In the genomic region with DNA sequence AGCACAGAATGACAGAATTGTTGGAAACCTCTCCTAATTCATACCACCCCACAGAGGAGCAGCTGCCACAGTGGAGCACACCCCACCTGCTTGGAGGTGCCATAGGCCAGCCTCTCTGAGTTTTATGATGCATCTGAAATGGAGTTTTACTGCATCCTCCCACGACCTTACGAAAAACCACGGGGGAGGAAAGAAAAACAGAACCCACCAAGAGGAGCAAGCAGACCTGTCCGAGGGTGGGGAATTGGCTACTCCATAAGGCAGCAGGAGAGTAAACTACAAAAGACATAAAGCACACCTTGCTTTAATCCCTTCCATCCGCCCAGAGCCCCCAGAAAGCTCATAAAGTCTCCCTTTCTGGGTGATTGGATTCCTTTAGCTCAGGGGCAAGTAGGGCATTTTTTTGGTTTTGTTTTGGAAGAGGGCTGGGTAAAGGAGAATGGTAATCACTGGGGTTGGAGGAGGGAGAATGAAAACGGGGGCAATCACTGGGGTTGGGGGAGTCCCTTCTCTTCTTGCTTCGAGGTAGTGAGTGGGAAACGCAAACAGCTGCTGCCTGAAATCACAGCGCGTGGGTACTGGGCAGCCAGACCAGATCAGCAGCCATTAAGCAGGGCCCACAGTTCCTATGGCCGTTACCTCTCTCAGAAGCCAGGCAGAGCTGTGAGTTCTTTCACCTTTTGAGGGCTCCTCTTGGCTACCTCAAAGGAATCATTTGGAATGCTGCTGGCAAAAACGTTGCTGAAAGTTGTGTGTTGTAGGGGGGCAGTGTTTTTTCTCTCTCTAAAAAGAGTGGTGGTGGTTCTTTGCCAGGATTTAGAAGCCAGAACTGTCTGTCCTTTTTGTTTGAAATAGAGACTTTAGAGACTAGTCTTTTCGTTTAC, we compare ENCODE assay signal across 12 cellular contexts.
DNase-seq lines count a peak whose midpoint lies in the region; ATAC-seq lines count a peak whose summit lies in the region.
"Had no signal": no experiment of that assay in that cellular context is flagged by ENCODE, and none has a peak within 500 bp of the region (broad histone marks: within the 10 kb centered on the region; RNA-seq: fewer than 3 reads in every experiment).

No MANE protein-coding gene starts in this region.

- H4K20me1 ChIP-seq in GM23248 (ENCODE audit: insufficient read depth) = no peaks in the 10 kb centered on the region

- no peak for DNase-seq in GM23248
- no peak for DNase-seq in adipocyte (ENCODE audit: low read depth)
- peak; percentile 81 for DNase-seq in midbrain (lab: John Stamatoyannopoulos, UW)
- DNase-seq in DMS 273 (lab: John Stamatoyannopoulos, UW; ENCODE audit: unreplicated experiment) = no peak
- DNase-seq in NCI-H526 treated with DMSO at 0.1 percent for 48 hours (lab: John Stamatoyannopoulos, UW) = no peak
- no peak for DNase-seq in NCI-H526 (lab: John Stamatoyannopoulos, UW)
- DNase-seq: activated CD4-positive, CD25-positive, alpha-beta regulatory T cell; brain microvascular endothelial cell; MM.1S had no signal

- H3K4me1 ChIP-seq in GM23248 (ENCODE audit: insufficient read depth) (peaks cover 17% of the 10 kb centered on the region), adipocyte (ENCODE audit: control insufficient read depth, insufficient read depth, low read length) (peaks cover 8% of the 10 kb centered on the region), stomach smooth muscle (ENCODE audit: control insufficient read depth, insufficient read depth, low read length) (peaks cover 24% of the 10 kb centered on the region)

- H3F3A ChIP-seq in GM23248 (ENCODE audit: insufficient read depth) = peaks cover 15% of the 10 kb centered on the region

- H3K9ac ChIP-seq in GM23248 (no peak overlapping the region), adipocyte (ENCODE audit: low read length) (peak overlapping the region; percentile 34), stomach smooth muscle (ENCODE audit: low read length in 2 of 2) (peak overlapping the region; percentile 51 to 54)

- H2AFZ ChIP-seq in GM23248 = 0 out of 2 replicates have a peak overlapping the region, but pooled peaks have one; percentile 47

- H3K27ac ChIP-seq in GM23248 (no peak overlapping the region), stomach smooth muscle (ENCODE audit: low read length) (peak overlapping the region; percentile 77)
- H3K27ac ChIP-seq: brain microvascular endothelial cell, foreskin keratinocyte had no signal

- no peak for ATAC-seq in GM21367 (IDR thresholded peaks at IDR 0.05; ENCODE audit: unreplicated experiment)

- H3K36me3 ChIP-seq in GM23248 (ENCODE audit: low read depth) (no peaks in the 10 kb centered on the region), adipocyte (ENCODE audit: control insufficient read depth, insufficient read depth, low read length, severe bottlenecking) (no peaks in the 10 kb centered on the region), stomach smooth muscle (ENCODE audit: control insufficient read depth in 2 of 2, insufficient read depth in 2 of 2, low read length in 2 of 2) (no peaks in the 10 kb centered on the region)
- H3K36me3 ChIP-seq: brain microvascular endothelial cell had no signal

- no peak overlapping the region for H3K4me3 ChIP-seq in GM23248
- no peak overlapping the region for H3K4me3 ChIP-seq in adipocyte (ENCODE audit: low read length)
- no peak overlapping the region for H3K4me3 ChIP-seq in stomach smooth muscle (ENCODE audit: low read length in 2 of 2)

- H3K27me3 ChIP-seq in GM23248 (replicated peaks; ENCODE audit: insufficient read depth) = no peaks in the 10 kb centered on the region
- H3K27me3 ChIP-seq in adipocyte (replicated peaks; ENCODE audit: control insufficient read depth, insufficient read depth, low read length) = no peaks in the 10 kb centered on the region
- H3K27me3 ChIP-seq in stomach smooth muscle (ENCODE audit: control insufficient read depth in 1 of 2, insufficient read depth in 2 of 2, low read length in 2 of 2) = no peaks in the 10 kb centered on the region
- H3K27me3 ChIP-seq: brain microvascular endothelial cell, foreskin keratinocyte had no signal

- H3K9me3 ChIP-seq in GM23248 (ENCODE audit: low read depth) = no peaks in the 10 kb centered on the region
- H3K9me3 ChIP-seq in adipocyte (ENCODE audit: control insufficient read depth, low read length) = no peaks in the 10 kb centered on the region
- H3K9me3 ChIP-seq in stomach smooth muscle (ENCODE audit: control insufficient read depth in 2 of 2, low read length in 2 of 2) = no peaks in the 10 kb centered on the region

- in situ Hi-C loops in GM23248 (cut with MboI) = no loop called here

- H3K79me2 ChIP-seq in GM23248 (ENCODE audit: insufficient read depth) = no peaks in the 10 kb centered on the region

- H3K9me2 ChIP-seq in GM23248 (ENCODE audit: insufficient read depth) = no peaks in the 10 kb centered on the region

- H3K4me2 ChIP-seq in GM23248 (ENCODE audit: unreplicated experiment) = no peak overlapping the region

- WGBS in GM23248 (ENCODE audit: low coverage in 1 of 2, low lambda C conversion rate in 2 of 2, missing lambda C conversion rate in 2 of 2), 2 experiments = 86 to 88% methylated on average over 13 of the region's 13 CpGs
